27 cellular contexts compared by ENCODE assay signal in genomic region chr1:2052756-2053155, GRCh38. TPM values are rescaled to one million over a fixed set of nuclear protein-coding genes. Genes with fewer than 3 reads are reported as not detected.
A peak's percentile ranks its signal among the peaks of the same experiment; 100 is the strongest.
DNase-seq lines count a peak whose midpoint lies in the region; ATAC-seq and TF ChIP-seq lines count a peak whose summit lies in the region.
"Had no signal": no experiment of that assay in that cellular context is flagged by ENCODE, and none has a peak within 500 bp of the region (broad histone marks: within the 10 kb centered on the region; RNA-seq: fewer than 3 reads in every experiment).

No MANE protein-coding gene starts in this region.

- peaks cover 9% of the 10 kb centered on the region for H3K36me3 ChIP-seq in upper lobe of right lung
- H3K36me3 ChIP-seq: neutrophil had no signal

- no peaks in the 10 kb centered on the region for H3K9me3 Mint-ChIP-seq in activated naive CD8-positive, alpha-beta T cell (ENCODE audit: low read depth)
- no peaks in the 10 kb centered on the region for H3K9me3 Mint-ChIP-seq in activated naive CD8-positive, alpha-beta T cell treated with anti-CD3 and anti-CD28 coated beads, Interleukin-2, amount 50 U/mL, for 24 hours
- no peaks in the 10 kb centered on the region for H3K9me3 Mint-ChIP-seq in activated CD8-positive, alpha-beta T cell treated with anti-CD3 and anti-CD28 coated beads, Interleukin-2, amount 10 ng/mL, durations not matched to agents 7 days and 5 days (ENCODE audit: insufficient read depth)
- H3K9me3 Mint-ChIP-seq in memory B cell = no peaks in the 10 kb centered on the region
- H3K9me3 Mint-ChIP-seq: activated CD4-positive, alpha-beta T cell treated with anti-CD3 and anti-CD28 coated beads, Interleukin-2, amount 10 ng/mL, durations not matched to agents 7 days and 5 days had no signal

- no peaks in the 10 kb centered on the region for H3K9me3 ChIP-seq in upper lobe of right lung
- H3K9me3 ChIP-seq: neutrophil, stomach had no signal

- H3K27me3 Mint-ChIP-seq in activated naive CD8-positive, alpha-beta T cell = no peaks in the 10 kb centered on the region
- H3K27me3 Mint-ChIP-seq in activated naive CD8-positive, alpha-beta T cell treated with anti-CD3 and anti-CD28 coated beads, Interleukin-2, amount 50 U/mL, for 24 hours = peaks cover 12% of the 10 kb centered on the region
- peaks cover 14% of the 10 kb centered on the region for H3K27me3 Mint-ChIP-seq in activated CD8-positive, alpha-beta T cell treated with anti-CD3 and anti-CD28 coated beads, Interleukin-2, amount 10 ng/mL, durations not matched to agents 7 days and 5 days (ENCODE audit: low read depth)
- peaks cover 4% of the 10 kb centered on the region for H3K27me3 Mint-ChIP-seq in memory B cell

- CTCF ChIA-PET in activated CD8-positive, alpha-beta T cell treated with anti-CD3 and anti-CD28 coated beads, Interleukin-2, amount 10 ng/mL, durations not matched to agents 7 days and 5 days (lab: Charles Lee) = interaction anchor here (0.9 kb wide), 1 partner anchor 8 kb away, joined by 3 read pairs; no protein-coding TSS in a partner anchor

- peak overlapping the region; percentile 42 for H3K4me3 Mint-ChIP-seq in activated naive CD8-positive, alpha-beta T cell
- no peak overlapping the region for H3K4me3 Mint-ChIP-seq in activated naive CD8-positive, alpha-beta T cell treated with anti-CD3 and anti-CD28 coated beads, Interleukin-2, amount 50 U/mL, for 24 hours
- H3K4me3 Mint-ChIP-seq in activated CD8-positive, alpha-beta T cell treated with anti-CD3 and anti-CD28 coated beads, Interleukin-2, amount 10 ng/mL, durations not matched to agents 7 days and 5 days = no peak overlapping the region
- H3K4me3 Mint-ChIP-seq in memory B cell = peak overlapping the region; percentile 66

- peaks cover 3% of the 10 kb centered on the region for H3K27me3 ChIP-seq in upper lobe of right lung

- H3K4me1 ChIP-seq in upper lobe of right lung = peaks cover 8% of the 10 kb centered on the region

- intact Hi-C loops in upper lobe of right lung (cut with DNase I) = no loop called here

- peak overlapping the region; percentile 63 for H3K4me3 ChIP-seq in upper lobe of right lung
- H3K4me3 ChIP-seq: skin epidermis, stomach had no signal

- H3K27ac Mint-ChIP-seq in activated naive CD8-positive, alpha-beta T cell = no peak overlapping the region
- no peak overlapping the region for H3K27ac Mint-ChIP-seq in activated naive CD8-positive, alpha-beta T cell treated with anti-CD3 and anti-CD28 coated beads, Interleukin-2, amount 50 U/mL, for 24 hours
- peak overlapping the region; percentile 69 for H3K27ac Mint-ChIP-seq in activated CD8-positive, alpha-beta T cell treated with anti-CD3 and anti-CD28 coated beads, Interleukin-2, amount 10 ng/mL, durations not matched to agents 7 days and 5 days
- H3K27ac Mint-ChIP-seq in memory B cell = peak overlapping the region; percentile 51
- H3K27ac Mint-ChIP-seq: activated CD4-positive, alpha-beta T cell treated with anti-CD3 and anti-CD28 coated beads, Interleukin-2, amount 10 ng/mL, durations not matched to agents 7 days and 5 days had no signal

- TF ChIP-seq CTCF in upper lobe of right lung (IDR thresholded peaks at IDR 0.05) = no peak

- POLR2A ChIA-PET in activated CD8-positive, alpha-beta T cell treated with anti-CD3 and anti-CD28 coated beads, Interleukin-2, amount 10 ng/mL, durations not matched to agents 7 days and 5 days (lab: Charles Lee) = no interaction called here

- H3K27ac ChIP-seq in upper lobe of right lung (peak overlapping the region; percentile 63), caudate nucleus (ENCODE audit: low read depth, low read length) (no peak overlapping the region)
- H3K27ac ChIP-seq: C4-2B, neutrophil, skin epidermis, stomach had no signal

- no peak for DNase-seq in activated naive CD8-positive, alpha-beta T cell treated with anti-CD3 and anti-CD28 coated beads, Interleukin-2, amount 50 U/mL, for 24 hours
- no peak for DNase-seq in activated CD8-positive, alpha-beta T cell treated with anti-CD3 and anti-CD28 coated beads, Interleukin-2, amount 10 ng/mL, durations not matched to agents 7 days and 5 days
- DNase-seq in memory B cell (ENCODE audit: low spot score in 2 of 2) = no peak
- DNase-seq in upper lobe of right lung = no peak
- DNase-seq in caudate nucleus (lab: John Stamatoyannopoulos, UW) = no peak
- no peak for DNase-seq in kidney tubule cell (ENCODE audit: low spot score)
- DNase-seq: activated CD4-positive, alpha-beta T cell treated with anti-CD3 and anti-CD28 coated beads, Interleukin-2, amount 10 ng/mL, durations not matched to agents 7 days and 5 days; activated CD8-positive, alpha-beta memory T cell treated with anti-CD3 and anti-CD28 coated beads, Interleukin-2, amount 50 U/mL, for 4 hours; activated naive CD4-positive, alpha-beta T cell; DMS79; GOT3; KBM-7; NCI-H1930; NCI-H345; NCI-H82; OCI-M1; SIG-M5; stimulated activated CD4-positive, alpha-beta T cell treated with anti-CD3 and anti-CD28 coated beads, Interleukin-4, amount 100 ng/mL, for 1 hour; stomach had no signal

- H3K36me3 Mint-ChIP-seq in activated naive CD8-positive, alpha-beta T cell = no peaks in the 10 kb centered on the region
- H3K36me3 Mint-ChIP-seq in activated naive CD8-positive, alpha-beta T cell treated with anti-CD3 and anti-CD28 coated beads, Interleukin-2, amount 50 U/mL, for 24 hours (ENCODE audit: low read depth) = no peaks in the 10 kb centered on the region
- H3K36me3 Mint-ChIP-seq in activated CD8-positive, alpha-beta T cell treated with anti-CD3 and anti-CD28 coated beads, Interleukin-2, amount 10 ng/mL, durations not matched to agents 7 days and 5 days (ENCODE audit: low read depth) = no peaks in the 10 kb centered on the region
- no peaks in the 10 kb centered on the region for H3K36me3 Mint-ChIP-seq in memory B cell

- peaks cover 18% of the 10 kb centered on the region for H3K4me1 Mint-ChIP-seq in activated naive CD8-positive, alpha-beta T cell (ENCODE audit: low read depth)
- peaks cover 7% of the 10 kb centered on the region for H3K4me1 Mint-ChIP-seq in activated naive CD8-positive, alpha-beta T cell treated with anti-CD3 and anti-CD28 coated beads, Interleukin-2, amount 50 U/mL, for 24 hours
- H3K4me1 Mint-ChIP-seq in activated CD8-positive, alpha-beta T cell treated with anti-CD3 and anti-CD28 coated beads, Interleukin-2, amount 10 ng/mL, durations not matched to agents 7 days and 5 days (ENCODE audit: low read depth) = peaks cover 11% of the 10 kb centered on the region
- H3K4me1 Mint-ChIP-seq in memory B cell = peaks cover 19% of the 10 kb centered on the region

- ATAC-seq in activated naive CD8-positive, alpha-beta T cell treated with anti-CD3 and anti-CD28 coated beads, Interleukin-2, amount 50 U/mL, for 24 hours = no peak
- no peak for ATAC-seq in activated CD8-positive, alpha-beta T cell treated with anti-CD3 and anti-CD28 coated beads, Interleukin-2, amount 10 ng/mL, durations not matched to agents 7 days and 5 days
- ATAC-seq in memory B cell (ENCODE audit: low read depth) (no peak), upper lobe of right lung (no peak), HG03457 (IDR thresholded peaks at IDR 0.05; ENCODE audit: unreplicated experiment) (no peak)

RNA-seq across cellular contexts. Expression of gene PRKCZ, which starts 2.5 kb away (rescaled TPM):
- 10 to 100 TPM; 11.4 to 12.9 TPM for total RNA-seq in activated CD8-positive, alpha-beta T cell treated with anti-CD3 and anti-CD28 coated beads, Interleukin-2, amount 10 ng/mL, durations not matched to agents 7 days and 5 days
- total RNA-seq in upper lobe of right lung = 121 TPM

RNA-seq across cellular contexts. Expression of gene GABRD, which starts 33.6 kb away (rescaled TPM):
- not detected for total RNA-seq in activated CD8-positive, alpha-beta T cell treated with anti-CD3 and anti-CD28 coated beads, Interleukin-2, amount 10 ng/mL, durations not matched to agents 7 days and 5 days
- 2.9 TPM for total RNA-seq in upper lobe of right lung
- total RNA-seq: activated CD4-positive, alpha-beta T cell treated with anti-CD3 and anti-CD28 coated beads, Interleukin-2, amount 10 ng/mL, durations not matched to agents 7 days and 5 days; glomerular endothelial cell; mononuclear cell; T-helper 1 cell treated with Interleukin-12 subunit alpha and Interleukin-12 subunit beta and Interleukin-4 antibody, amounts not matched to agents 30 ng/mL and 1 ng/mL, for 36 hours had no signal

RNA-seq across cellular contexts. Expression of gene CFAP74, which starts 49.2 kb away (rescaled TPM):
- total RNA-seq in activated CD8-positive, alpha-beta T cell treated with anti-CD3 and anti-CD28 coated beads, Interleukin-2, amount 10 ng/mL, durations not matched to agents 7 days and 5 days = not detected
- total RNA-seq in upper lobe of right lung = 0.35 TPM
- total RNA-seq: activated CD4-positive, alpha-beta T cell treated with anti-CD3 and anti-CD28 coated beads, Interleukin-2, amount 10 ng/mL, durations not matched to agents 7 days and 5 days; glomerular endothelial cell; T-helper 1 cell treated with Interleukin-12 subunit alpha and Interleukin-12 subunit beta and Interleukin-4 antibody, amounts not matched to agents 30 ng/mL and 1 ng/mL, for 36 hours had no signal

Comparison
In these comparisons a context has a peak if more than half of its experiments do, and no peak if none do; other contexts are left out.
1. H3K4me3 Mint-ChIP-seq: peak in activated naive CD8-positive, alpha-beta T cell (single experiment) and memory B cell (single experiment); none in activated naive CD8-positive, alpha-beta T cell treated with anti-CD3 and anti-CD28 coated beads, Interleukin-2, amount 50 U/mL, for 24 hours (single experiment) and activated CD8-positive, alpha-beta T cell treated with anti-CD3 and anti-CD28 coated beads, Interleukin-2, amount 10 ng/mL, durations not matched to agents 7 days and 5 days (single experiment).
2. H3K27ac Mint-ChIP-seq: peak in activated CD8-positive, alpha-beta T cell treated with anti-CD3 and anti-CD28 coated beads, Interleukin-2, amount 10 ng/mL, durations not matched to agents 7 days and 5 days (single experiment) and memory B cell (single experiment); none in activated naive CD8-positive, alpha-beta T cell (single experiment) and activated naive CD8-positive, alpha-beta T cell treated with anti-CD3 and anti-CD28 coated beads, Interleukin-2, amount 50 U/mL, for 24 hours (single experiment).